ENCODE assay signal across 8 cellular contexts in the genomic region with DNA sequence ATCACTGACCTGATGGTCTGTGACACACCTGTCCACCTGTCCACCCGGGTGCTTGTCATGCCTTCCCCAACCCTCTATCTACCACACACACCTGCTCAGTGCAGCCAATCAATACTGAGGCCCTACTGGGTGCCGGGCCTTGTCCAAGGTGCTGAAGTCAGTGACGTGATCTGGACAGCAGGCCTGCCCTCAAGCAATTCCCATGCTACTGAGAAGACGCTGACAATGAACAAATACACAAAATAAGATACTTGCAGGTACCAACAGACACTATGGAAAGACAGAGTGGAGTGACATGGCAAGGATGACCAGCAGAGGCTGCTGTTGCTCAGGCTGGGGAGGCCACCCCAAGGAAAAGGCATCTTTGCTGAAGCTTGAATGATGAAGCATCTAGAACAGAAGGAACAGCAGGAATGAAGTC. TPM values are rescaled to one million over a fixed set of nuclear protein-coding genes. Genes with fewer than 3 reads are reported as not detected.
DNase-seq lines count a peak whose midpoint lies in the region; ATAC-seq, FAIRE-seq and TF ChIP-seq lines count a peak whose summit lies in the region.

No MANE protein-coding gene starts in this region.

- DNase-seq in HTR-8/SVneo (ENCODE audit: insufficient read length, low spot score) (no peak), ascending aorta (ENCODE audit: low spot score in 2 of 2) (no peak), left lobe of liver (ENCODE audit: low spot score) (no peak), SJCRH30 (no peak)
- no peak for DNase-seq in effector CD8-positive, alpha-beta T cell (lab: John Stamatoyannopoulos, UW)

- H4K20me1 ChIP-seq in DOHH2 (ENCODE audit: control insufficient read depth, insufficient read depth, low read depth, low read length) = no peaks in the 10 kb centered on the region

- H3K4me2 ChIP-seq in DOHH2 (ENCODE audit: low read length) = no peak overlapping the region

- intact Hi-C loops in ascending aorta (cut with DNase I) = no loop called here

- H3K27ac ChIP-seq in DOHH2 (ENCODE audit: low read depth, low read length) = no peak overlapping the region
- H3K27ac ChIP-seq in ascending aorta = no peak overlapping the region
- H3K27ac ChIP-seq in SJCRH30 = no peak overlapping the region

- H3K4me3 ChIP-seq in DOHH2 (ENCODE audit: low read length) = no peak overlapping the region
- no peak overlapping the region for H3K4me3 ChIP-seq in ascending aorta
- no peak overlapping the region for H3K4me3 ChIP-seq in SJCRH30

- no peaks in the 10 kb centered on the region for H3K9me3 ChIP-seq in DOHH2 (ENCODE audit: control insufficient read depth, insufficient read depth, low read length)
- no peaks in the 10 kb centered on the region for H3K9me3 ChIP-seq in ascending aorta
- H3K9me3 ChIP-seq in SJCRH30 (replicated peaks) = no peaks in the 10 kb centered on the region

- H3K9me2 ChIP-seq in DOHH2 (replicated peaks; ENCODE audit: control insufficient read depth, low read length) = no peaks in the 10 kb centered on the region

- H3K36me3 ChIP-seq in DOHH2 (ENCODE audit: control insufficient read depth, low read length) (no peaks in the 10 kb centered on the region), ascending aorta (peaks cover 31 to 74% of the 10 kb centered on the region in 2 donors), SJCRH30 (no peaks in the 10 kb centered on the region)

- ATAC-seq in left lobe of liver = peak; percentile 76
- no peak for ATAC-seq in HG02678 (IDR thresholded peaks at IDR 0.05; ENCODE audit: unreplicated experiment)
- no peak for ATAC-seq in HG02623 (IDR thresholded peaks at IDR 0.05; ENCODE audit: unreplicated experiment)

- H3F3A ChIP-seq in DOHH2 (ENCODE audit: control insufficient read depth, insufficient read depth) = no peaks in the 10 kb centered on the region

- H3K79me2 ChIP-seq in DOHH2 (ENCODE audit: control insufficient read depth, low read length) = no peaks in the 10 kb centered on the region

- peak; percentile 59 for TF ChIP-seq CTCF in DOHH2 (IDR thresholded peaks at IDR 0.05; ENCODE audit: low read depth, low read length, poor library complexity, severe bottlenecking)
- TF ChIP-seq CTCF in ascending aorta (IDR thresholded peaks at IDR 0.05) = peak; percentile 20 to 36 (median 27)

- H3K4me1 ChIP-seq in DOHH2 (ENCODE audit: control insufficient read depth, low read length) (no peaks in the 10 kb centered on the region), ascending aorta (no peaks in the 10 kb centered on the region), SJCRH30 (no peaks in the 10 kb centered on the region)

- peak; percentile 16 for FAIRE-seq in HTR-8/SVneo (lab: Jason Lieb, UNC)

- H3K27me3 ChIP-seq in DOHH2 (ENCODE audit: control insufficient read depth, low read length) = no peaks in the 10 kb centered on the region
- H3K27me3 ChIP-seq in ascending aorta = no peaks in the 10 kb centered on the region
- H3K27me3 ChIP-seq in SJCRH30 = no peaks in the 10 kb centered on the region

RNA-seq across cellular contexts. Expression of a gene that starts 21.2 kb away (rescaled TPM):
- total RNA-seq in ascending aorta (21.1 TPM), left lobe of liver (74.6 TPM)
- total RNA-seq in SJCRH30 (2014; rRNA removed; shearing (Covaris generic)) = 7.7 and 10.0 TPM in 2 replicates

RNA-seq across cellular contexts. Expression of a gene that starts 29.8 kb away (rescaled TPM):
- total RNA-seq in ascending aorta (not detected), left lobe of liver (1.2 TPM)
- total RNA-seq in SJCRH30 (2014; rRNA removed; shearing (Covaris generic)) = not detected in 2 replicates

RNA-seq across cellular contexts. Expression of a gene that starts 56.4 kb away (rescaled TPM):
- total RNA-seq in ascending aorta (1.1 TPM), left lobe of liver (47.6 TPM)
- 0.18 and 0.38 TPM in 2 replicates for total RNA-seq in SJCRH30 (2014; rRNA removed; shearing (Covaris generic))

Comparison
In these comparisons a context has a peak if more than half of its experiments do, and no peak if none do; other contexts are left out.
1. RNA of a gene that starts 56.4 kb away (total RNA-seq): 47.6 TPM in left lobe of liver (single experiment); 1.1 TPM in ascending aorta (single experiment) and 0.18 to 0.38 TPM in SJCRH30; every median in the first group is over 10 times any median in the second.